2 cellular contexts compared by ENCODE assay signal in the genomic region with DNA sequence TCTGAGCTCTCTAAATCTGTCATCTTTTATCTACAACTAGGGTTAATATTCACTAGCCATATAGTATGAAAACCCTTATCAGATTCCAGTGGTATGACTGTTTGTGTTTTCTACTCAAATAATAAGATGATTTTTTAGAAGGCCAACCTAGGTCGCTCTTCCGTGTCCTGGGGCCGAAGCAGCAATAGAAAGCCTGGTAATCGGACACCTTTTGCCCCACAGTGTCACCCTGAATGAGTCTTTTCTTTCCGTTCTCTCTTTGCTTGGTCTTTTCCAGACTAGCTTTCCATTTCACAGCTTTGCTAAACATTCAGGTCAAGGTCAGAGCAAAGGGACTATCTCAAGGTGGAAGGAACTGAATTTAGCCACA.
TF ChIP-seq lines count a peak whose summit lies in the region.

No MANE protein-coding gene starts in this region.

TF ChIP-seq in HepG2, 621 proteins besides CTCF, POLR2A, EP300 and RAD21 (continues in another document):
- TF ChIP-seq, protein P1, sequence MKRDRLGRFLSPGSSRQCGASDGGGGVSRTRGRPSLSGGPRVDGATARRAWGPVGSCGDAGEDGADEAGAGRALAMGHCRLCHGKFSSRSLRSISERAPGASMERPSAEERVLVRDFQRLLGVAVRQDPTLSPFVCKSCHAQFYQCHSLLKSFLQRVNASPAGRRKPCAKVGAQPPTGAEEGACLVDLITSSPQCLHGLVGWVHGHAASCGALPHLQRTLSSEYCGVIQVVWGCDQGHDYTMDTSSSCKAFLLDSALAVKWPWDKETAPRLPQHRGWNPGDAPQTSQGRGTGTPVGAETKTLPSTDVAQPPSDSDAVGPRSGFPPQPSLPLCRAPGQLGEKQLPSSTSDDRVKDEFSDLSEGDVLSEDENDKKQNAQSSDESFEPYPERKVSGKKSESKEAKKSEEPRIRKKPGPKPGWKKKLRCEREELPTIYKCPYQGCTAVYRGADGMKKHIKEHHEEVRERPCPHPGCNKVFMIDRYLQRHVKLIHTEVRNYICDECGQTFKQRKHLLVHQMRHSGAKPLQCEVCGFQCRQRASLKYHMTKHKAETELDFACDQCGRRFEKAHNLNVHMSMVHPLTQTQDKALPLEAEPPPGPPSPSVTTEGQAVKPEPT (CRISPR knock-in tag; IDR thresholded peaks at IDR 0.05; ENCODE audit: low read depth) = no peak
- TF ChIP-seq, protein P2, sequence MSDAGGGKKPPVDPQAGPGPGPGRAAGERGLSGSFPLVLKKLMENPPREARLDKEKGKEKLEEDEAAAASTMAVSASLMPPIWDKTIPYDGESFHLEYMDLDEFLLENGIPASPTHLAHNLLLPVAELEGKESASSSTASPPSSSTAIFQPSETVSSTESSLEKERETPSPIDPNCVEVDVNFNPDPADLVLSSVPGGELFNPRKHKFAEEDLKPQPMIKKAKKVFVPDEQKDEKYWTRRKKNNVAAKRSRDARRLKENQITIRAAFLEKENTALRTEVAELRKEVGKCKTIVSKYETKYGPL (CRISPR knock-in tag; IDR thresholded peaks at IDR 0.05) = 0 out of 2 replicates have a peak, but pooled peaks have one; percentile 25
- TF ChIP-seq TAF15 (IDR thresholded peaks at IDR 0.05; ENCODE audit: low read depth, low read length, poor library complexity, severe bottlenecking) = no peak
- no peak for TF ChIP-seq ARNTL (CRISPR knock-in tag; IDR thresholded peaks at IDR 0.05)
- TF ChIP-seq PHB2 (IDR thresholded peaks at IDR 0.05; ENCODE audit: partially characterized antibody) = no peak
- 0 out of 2 replicates have a peak, but pooled peaks have one; percentile 63 for TF ChIP-seq ZNF264 (CRISPR knock-in tag; IDR thresholded peaks at IDR 0.05)
- peak; percentile 64; the same call in 1 of the 2 replicates for TF ChIP-seq HMG20A (CRISPR knock-in tag; IDR thresholded peaks at IDR 0.05; ENCODE audit: borderline replicate concordance)
- TF ChIP-seq TEAD2 (CRISPR knock-in tag; IDR thresholded peaks at IDR 0.05) = no peak
- peak; percentile 67; the same call in 1 of the 2 replicates for TF ChIP-seq AKAP8 (CRISPR knock-in tag; IDR thresholded peaks at IDR 0.05)
- peak; percentile 33; the same call in 1 of the 2 replicates for TF ChIP-seq HNF4G (IDR thresholded peaks at IDR 0.05; ENCODE audit: borderline replicate concordance, low read depth, low read length)
- TF ChIP-seq HNF4G (CRISPR knock-in tag; IDR thresholded peaks at IDR 0.05; ENCODE audit: borderline replicate concordance, low read depth) = no peak
- TF ChIP-seq FOSL2 (CRISPR knock-in tag; IDR thresholded peaks at IDR 0.05) = peak; percentile 67
- no peak for TF ChIP-seq ZNF746 (CRISPR knock-in tag; IDR thresholded peaks at IDR 0.05)
- TF ChIP-seq, protein P3, sequence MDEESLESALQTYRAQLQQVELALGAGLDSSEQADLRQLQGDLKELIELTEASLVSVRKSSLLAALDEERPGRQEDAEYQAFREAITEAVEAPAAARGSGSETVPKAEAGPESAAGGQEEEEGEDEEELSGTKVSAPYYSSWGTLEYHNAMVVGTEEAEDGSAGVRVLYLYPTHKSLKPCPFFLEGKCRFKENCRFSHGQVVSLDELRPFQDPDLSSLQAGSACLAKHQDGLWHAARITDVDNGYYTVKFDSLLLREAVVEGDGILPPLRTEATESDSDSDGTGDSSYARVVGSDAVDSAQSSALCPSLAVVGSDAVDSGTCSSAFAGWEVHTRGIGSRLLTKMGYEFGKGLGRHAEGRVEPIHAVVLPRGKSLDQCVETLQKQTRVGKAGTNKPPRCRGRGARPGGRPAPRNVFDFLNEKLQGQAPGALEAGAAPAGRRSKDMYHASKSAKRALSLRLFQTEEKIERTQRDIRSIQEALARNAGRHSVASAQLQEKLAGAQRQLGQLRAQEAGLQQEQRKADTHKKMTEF (CRISPR knock-in tag; IDR thresholded peaks at IDR 0.05) = peak; percentile 21; the same call in 1 of the 2 replicates
- TF ChIP-seq, protein P4, sequence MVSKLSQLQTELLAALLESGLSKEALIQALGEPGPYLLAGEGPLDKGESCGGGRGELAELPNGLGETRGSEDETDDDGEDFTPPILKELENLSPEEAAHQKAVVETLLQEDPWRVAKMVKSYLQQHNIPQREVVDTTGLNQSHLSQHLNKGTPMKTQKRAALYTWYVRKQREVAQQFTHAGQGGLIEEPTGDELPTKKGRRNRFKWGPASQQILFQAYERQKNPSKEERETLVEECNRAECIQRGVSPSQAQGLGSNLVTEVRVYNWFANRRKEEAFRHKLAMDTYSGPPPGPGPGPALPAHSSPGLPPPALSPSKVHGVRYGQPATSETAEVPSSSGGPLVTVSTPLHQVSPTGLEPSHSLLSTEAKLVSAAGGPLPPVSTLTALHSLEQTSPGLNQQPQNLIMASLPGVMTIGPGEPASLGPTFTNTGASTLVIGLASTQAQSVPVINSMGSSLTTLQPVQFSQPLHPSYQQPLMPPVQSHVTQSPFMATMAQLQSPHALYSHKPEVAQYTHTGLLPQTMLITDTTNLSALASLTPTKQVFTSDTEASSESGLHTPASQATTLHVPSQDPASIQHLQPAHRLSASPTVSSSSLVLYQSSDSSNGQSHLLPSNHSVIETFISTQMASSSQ (IDR thresholded peaks at IDR 0.05; ENCODE audit: low read depth) = peak; percentile 34; the same call in 1 of the 2 replicates
- TF ChIP-seq, protein P4 (CRISPR knock-in tag; IDR thresholded peaks at IDR 0.05; ENCODE audit: borderline replicate concordance) = peak; percentile 50; the same call in 1 of the 2 replicates
- peak; percentile 12; the same call in 1 of the 2 replicates for TF ChIP-seq ZNF614 (CRISPR knock-in tag; IDR thresholded peaks at IDR 0.05; ENCODE audit: borderline replicate concordance)
- TF ChIP-seq SP140L (CRISPR knock-in tag; IDR thresholded peaks at IDR 0.05; ENCODE audit: borderline replicate concordance) = no peak
- TF ChIP-seq HES4 (CRISPR knock-in tag; IDR thresholded peaks at IDR 0.05; ENCODE audit: borderline replicate concordance) = no peak

TF ChIP-seq in K562, 482 proteins besides CTCF, POLR2A, EP300 and RAD21:
- TF ChIP-seq, protein P5, sequence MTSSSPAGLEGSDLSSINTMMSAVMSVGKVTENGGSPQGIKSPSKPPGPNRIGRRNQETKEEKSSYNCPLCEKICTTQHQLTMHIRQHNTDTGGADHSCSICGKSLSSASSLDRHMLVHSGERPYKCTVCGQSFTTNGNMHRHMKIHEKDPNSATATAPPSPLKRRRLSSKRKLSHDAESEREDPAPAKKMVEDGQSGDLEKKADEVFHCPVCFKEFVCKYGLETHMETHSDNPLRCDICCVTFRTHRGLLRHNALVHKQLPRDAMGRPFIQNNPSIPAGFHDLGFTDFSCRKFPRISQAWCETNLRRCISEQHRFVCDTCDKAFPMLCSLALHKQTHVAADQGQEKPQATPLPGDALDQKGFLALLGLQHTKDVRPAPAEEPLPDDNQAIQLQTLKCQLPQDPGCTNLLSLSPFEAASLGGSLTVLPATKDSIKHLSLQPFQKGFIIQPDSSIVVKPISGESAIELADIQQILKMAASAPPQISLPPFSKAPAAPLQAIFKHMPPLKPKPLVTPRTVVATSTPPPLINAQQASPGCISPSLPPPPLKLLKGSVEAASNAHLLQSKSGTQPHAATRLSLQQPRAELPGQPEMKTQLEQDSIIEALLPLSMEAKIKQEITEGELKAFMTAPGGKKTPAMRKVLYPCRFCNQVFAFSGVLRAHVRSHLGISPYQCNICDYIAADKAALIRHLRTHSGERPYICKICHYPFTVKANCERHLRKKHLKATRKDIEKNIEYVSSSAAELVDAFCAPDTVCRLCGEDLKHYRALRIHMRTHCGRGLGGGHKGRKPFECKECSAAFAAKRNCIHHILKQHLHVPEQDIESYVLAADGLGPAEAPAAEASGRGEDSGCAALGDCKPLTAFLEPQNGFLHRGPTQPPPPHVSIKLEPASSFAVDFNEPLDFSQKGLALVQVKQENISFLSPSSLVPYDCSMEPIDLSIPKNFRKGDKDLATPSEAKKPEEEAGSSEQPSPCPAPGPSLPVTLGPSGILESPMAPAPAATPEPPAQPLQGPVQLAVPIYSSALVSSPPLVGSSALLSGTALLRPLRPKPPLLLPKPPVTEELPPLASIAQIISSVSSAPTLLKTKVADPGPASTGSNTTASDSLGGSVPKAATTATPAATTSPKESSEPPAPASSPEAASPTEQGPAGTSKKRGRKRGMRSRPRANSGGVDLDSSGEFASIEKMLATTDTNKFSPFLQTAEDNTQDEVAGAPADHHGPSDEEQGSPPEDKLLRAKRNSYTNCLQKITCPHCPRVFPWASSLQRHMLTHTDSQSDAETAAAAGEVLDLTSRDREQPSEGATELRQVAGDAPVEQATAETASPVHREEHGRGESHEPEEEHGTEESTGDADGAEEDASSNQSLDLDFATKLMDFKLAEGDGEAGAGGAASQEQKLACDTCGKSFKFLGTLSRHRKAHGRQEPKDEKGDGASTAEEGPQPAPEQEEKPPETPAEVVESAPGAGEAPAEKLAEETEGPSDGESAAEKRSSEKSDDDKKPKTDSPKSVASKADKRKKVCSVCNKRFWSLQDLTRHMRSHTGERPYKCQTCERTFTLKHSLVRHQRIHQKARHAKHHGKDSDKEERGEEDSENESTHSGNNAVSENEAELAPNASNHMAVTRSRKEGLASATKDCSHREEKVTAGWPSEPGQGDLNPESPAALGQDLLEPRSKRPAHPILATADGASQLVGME (CRISPR knock-in tag; IDR thresholded peaks at IDR 0.05) = no peak
- peak; percentile 34; the same call in 1 of the 2 replicates for TF ChIP-seq ESRRA (IDR thresholded peaks at IDR 0.05; ENCODE audit: borderline replicate concordance, low read depth)
TF ChIP-seq in K562: peak in this region for 1.
